Comparison of ENCODE assay signal across 38 cellular contexts in the genomic region with DNA sequence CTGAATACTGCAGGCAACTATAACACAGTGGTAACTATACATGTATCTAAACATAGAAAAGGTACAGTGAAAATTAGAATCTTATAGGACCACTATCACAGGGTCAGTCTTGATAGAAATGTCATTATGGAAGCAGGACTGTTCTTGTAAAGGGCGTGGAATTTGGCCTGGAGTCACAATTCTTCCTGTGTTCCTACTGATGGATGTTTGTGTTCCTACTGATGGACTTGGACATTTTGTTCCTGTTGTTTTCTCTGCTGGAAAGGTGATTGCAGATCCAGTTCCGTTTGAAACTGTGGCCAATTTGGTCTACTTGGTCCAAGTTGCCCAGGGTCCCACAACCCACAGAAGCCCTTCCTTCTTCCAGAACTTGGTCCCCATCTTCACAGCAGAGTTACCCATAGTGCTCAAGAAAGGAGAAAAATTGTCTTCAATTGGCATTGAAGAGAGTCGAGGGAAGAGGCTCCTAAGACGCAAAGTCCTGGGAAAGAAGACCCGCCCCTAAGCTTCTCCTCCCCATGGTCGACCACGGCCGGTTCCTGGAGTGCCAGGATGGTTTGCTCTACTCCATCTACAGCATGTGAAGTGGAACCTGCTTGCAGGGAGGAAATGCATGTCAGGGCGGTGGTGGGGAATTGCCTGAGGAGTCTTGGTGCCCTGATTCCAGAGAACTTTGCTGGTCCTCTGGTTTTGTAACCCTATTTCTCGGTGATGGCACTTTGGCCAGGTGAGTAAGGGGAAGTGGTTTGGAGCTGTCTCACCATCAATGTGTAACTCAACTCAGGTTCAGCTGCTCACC.
"Had no signal": no experiment of that assay in that cellular context is flagged by ENCODE, and none has a peak within 500 bp of the region (broad histone marks: within the 10 kb centered on the region; RNA-seq: fewer than 3 reads in every experiment).

No MANE protein-coding gene starts in this region.

- FAIRE-seq: bronchial epithelial cell, TTC549 had no signal

- H3K27ac Mint-ChIP-seq: activated B cell treated with CpG ODN at 0.5 μM for 24 hours; activated CD4-positive, alpha-beta T cell treated with anti-CD3 and anti-CD28 coated beads, Interleukin-2, amount 10 ng/mL, durations not matched to agents 24 days and 14 days; activated CD8-positive, alpha-beta memory T cell treated with anti-CD3 and anti-CD28 coated beads, Interleukin-2, amount 10 ng/mL, durations not matched to agents 7 days and 5 days; activated CD8-positive, alpha-beta T cell treated with anti-CD3 and anti-CD28 coated beads for 36 hours; activated naive CD4-positive, alpha-beta T cell treated with anti-CD3 and anti-CD28 coated beads for 36 hours; activated naive CD4-positive, alpha-beta T cell treated with anti-CD3 and anti-CD28 coated beads, Interleukin-2, amount 50 U/mL, for 72 hours; activated naive CD8-positive, alpha-beta T cell treated with anti-CD3 and anti-CD28 coated beads for 36 hours; activated T-cell treated with anti-CD3 and anti-CD28 coated beads, Interleukin-2, amount 50 U/mL, for 72 hours; activated T-helper 1 cell treated with anti-CD3 and anti-CD28 coated beads, Interleukin-12 subunit alpha, Interleukin-12 subunit beta, Interleukin-2, Interleukin-4 antibody, amounts not matched to agents 30 ng/mL and 10 ng/mL and 1 ng/mL, durations not matched to agents 14 hours and 24 hours and 36 hours; activated T-helper 17 cell treated with anti-CD3 and anti-CD28 coated beads, Interleukin-2, amount 50 U/mL, for 72 hours; T-helper 1 cell treated with Interleukin-12 subunit alpha and Interleukin-12 subunit beta and Interleukin-4 antibody, amounts not matched to agents 30 μg/mL and 1 μg/mL, for 36 hours; T-helper 2 cell treated with Interferon-gamma antibody and Interleukin-4, amounts not matched to agents 5 μg/mL and 100 μg/mL, for 36 hours had no signal

- H3K4me1 ChIP-seq: adrenal gland had no signal

- H3K9me3 Mint-ChIP-seq: activated B cell treated with CpG ODN at 0.5 μM for 24 hours; activated CD4-positive, alpha-beta T cell treated with anti-CD3 and anti-CD28 coated beads, Interleukin-2, amount 10 ng/mL, durations not matched to agents 24 days and 14 days; activated CD8-positive, alpha-beta T cell treated with anti-CD3 and anti-CD28 coated beads for 36 hours; activated naive CD4-positive, alpha-beta T cell treated with anti-CD3 and anti-CD28 coated beads for 36 hours; activated naive CD4-positive, alpha-beta T cell treated with anti-CD3 and anti-CD28 coated beads, Interleukin-2, amount 50 U/mL, for 72 hours; activated naive CD8-positive, alpha-beta T cell treated with anti-CD3 and anti-CD28 coated beads for 36 hours; activated T-cell treated with anti-CD3 and anti-CD28 coated beads, Interleukin-2, amount 50 U/mL, for 4 hours; activated T-cell treated with anti-CD3 and anti-CD28 coated beads, Interleukin-2, amount 50 U/mL, for 72 hours; activated T-helper 1 cell treated with anti-CD3 and anti-CD28 coated beads, Interleukin-12 subunit alpha, Interleukin-12 subunit beta, Interleukin-2, Interleukin-4 antibody, amounts not matched to agents 30 ng/mL and 10 ng/mL and 1 ng/mL, durations not matched to agents 14 hours and 24 hours and 36 hours; activated T-helper 17 cell treated with anti-CD3 and anti-CD28 coated beads, Interleukin-2, amount 50 U/mL, for 72 hours; central memory CD8-positive, alpha-beta T cell; T-helper 1 cell treated with Interleukin-12 subunit alpha and Interleukin-12 subunit beta and Interleukin-4 antibody, amounts not matched to agents 30 μg/mL and 1 μg/mL, for 36 hours; T-helper 2 cell treated with Interferon-gamma antibody and Interleukin-4, amounts not matched to agents 5 μg/mL and 100 μg/mL, for 36 hours had no signal

- H3K4me1 Mint-ChIP-seq: activated B cell treated with CpG ODN at 0.5 μM for 24 hours; activated CD4-positive, alpha-beta T cell treated with anti-CD3 and anti-CD28 coated beads, Interleukin-2, amount 10 ng/mL, durations not matched to agents 24 days and 14 days; activated naive CD8-positive, alpha-beta T cell treated with anti-CD3 and anti-CD28 coated beads for 36 hours; activated T-helper 17 cell treated with anti-CD3 and anti-CD28 coated beads, Interleukin-2, amount 50 U/mL, for 72 hours; central memory CD8-positive, alpha-beta T cell had no signal

- DNase-seq: activated B cell treated with CpG ODN at 0.5 μM for 24 hours; activated CD4-positive, alpha-beta T cell treated with anti-CD3 and anti-CD28 coated beads for 4 hours; activated CD4-positive, alpha-beta T cell treated with anti-CD3 and anti-CD28 coated beads, Interleukin-2, amount 10 ng/mL, durations not matched to agents 24 days and 14 days; activated CD4-positive, alpha-beta T cell treated with anti-CD3 and anti-CD28 coated beads, Interleukin-2, amount 50 U/mL, for 1 hour; activated CD4-positive, alpha-beta T cell treated with anti-CD3 and anti-CD28 coated beads, Interleukin-2, amount 50 U/mL, for 4 hours; activated CD4-positive, CD25-positive, alpha-beta regulatory T cell treated with anti-CD3 and anti-CD28 coated beads, Interleukin-2, amount 50 U/mL, for 72 hours; activated CD8-positive, alpha-beta memory T cell treated with anti-CD3 and anti-CD28 coated beads, Interleukin-2, amount 10 ng/mL, durations not matched to agents 7 days and 5 days; activated effector memory CD4-positive, alpha-beta T cell treated with anti-CD3 and anti-CD28 coated beads, Interleukin-2, amount 50 U/mL, for 16 hours; activated gamma-delta T cell treated with Interleukin-2 at 50 U/mL for 16 hours; activated naive CD4-positive, alpha-beta T cell; activated naive CD4-positive, alpha-beta T cell treated with anti-CD3 and anti-CD28 coated beads for 36 hours; activated naive CD4-positive, alpha-beta T cell treated with anti-CD3 and anti-CD28 coated beads, Interleukin-2, amount 50 U/mL, for 16 hours; activated naive CD8-positive, alpha-beta T cell treated with anti-CD3 and anti-CD28 coated beads for 36 hours; activated T-cell treated with anti-CD3 and anti-CD28 coated beads for 4 hours; activated T-cell treated with anti-CD3 and anti-CD28 coated beads, Interleukin-2, amount 50 U/mL, for 1 hour; activated T-cell treated with anti-CD3 and anti-CD28 coated beads, Interleukin-2, amount 50 U/mL, for 4 hours; activated T-cell treated with anti-CD3 and anti-CD28 coated beads, Interleukin-2, amount 50 U/mL, for 72 hours; adrenal gland; amniotic stem cell; aorta; caudate nucleus; cerebellar nuclear complex; SW 1271; T-helper 1 cell; T-helper 2 cell; T-helper 9 cell had no signal

- H3K36me3 ChIP-seq: adrenal gland, cardiac muscle cell had no signal

- H3K27me3 Mint-ChIP-seq: activated CD4-positive, alpha-beta T cell treated with anti-CD3 and anti-CD28 coated beads, Interleukin-2, amount 10 ng/mL, durations not matched to agents 24 days and 14 days; activated CD8-positive, alpha-beta memory T cell treated with anti-CD3 and anti-CD28 coated beads, Interleukin-2, amount 10 ng/mL, durations not matched to agents 7 days and 5 days had no signal

- H3K36me3 Mint-ChIP-seq: activated CD8-positive, alpha-beta memory T cell treated with anti-CD3 and anti-CD28 coated beads, Interleukin-2, amount 10 ng/mL, durations not matched to agents 7 days and 5 days; activated naive CD4-positive, alpha-beta T cell treated with anti-CD3 and anti-CD28 coated beads, Interleukin-2, amount 50 U/mL, for 72 hours; activated naive CD8-positive, alpha-beta T cell treated with anti-CD3 and anti-CD28 coated beads for 36 hours; brain had no signal

- H3K4me3 ChIP-seq: adrenal gland, cardiac muscle cell had no signal

- H3K9me3 ChIP-seq: adrenal gland had no signal

- H3K4me3 Mint-ChIP-seq: activated B cell treated with CpG ODN at 0.5 μM for 24 hours; activated CD4-positive, alpha-beta T cell treated with anti-CD3 and anti-CD28 coated beads, Interleukin-2, amount 10 ng/mL, durations not matched to agents 24 days and 14 days; activated CD8-positive, alpha-beta memory T cell treated with anti-CD3 and anti-CD28 coated beads, Interleukin-2, amount 10 ng/mL, durations not matched to agents 7 days and 5 days; activated CD8-positive, alpha-beta T cell treated with anti-CD3 and anti-CD28 coated beads for 36 hours; activated naive CD4-positive, alpha-beta T cell treated with anti-CD3 and anti-CD28 coated beads for 36 hours; activated naive CD8-positive, alpha-beta T cell treated with anti-CD3 and anti-CD28 coated beads for 36 hours; activated T-cell treated with anti-CD3 and anti-CD28 coated beads, Interleukin-2, amount 50 U/mL, for 4 hours; activated T-cell treated with anti-CD3 and anti-CD28 coated beads, Interleukin-2, amount 50 U/mL, for 72 hours; activated T-helper 1 cell treated with anti-CD3 and anti-CD28 coated beads, Interleukin-12 subunit alpha, Interleukin-12 subunit beta, Interleukin-2, Interleukin-4 antibody, amounts not matched to agents 30 ng/mL and 10 ng/mL and 1 ng/mL, durations not matched to agents 14 hours and 24 hours and 36 hours; activated T-helper 17 cell treated with anti-CD3 and anti-CD28 coated beads, Interleukin-2, amount 50 U/mL, for 72 hours; brain; central memory CD8-positive, alpha-beta T cell; T-helper 1 cell treated with Interleukin-12 subunit alpha and Interleukin-12 subunit beta and Interleukin-4 antibody, amounts not matched to agents 30 μg/mL and 1 μg/mL, for 36 hours; T-helper 2 cell treated with Interferon-gamma antibody and Interleukin-4, amounts not matched to agents 5 μg/mL and 100 μg/mL, for 36 hours had no signal

- H3K27me3 ChIP-seq: adrenal gland, cardiac muscle cell had no signal

- H3K27ac ChIP-seq: adrenal gland, cardiac muscle cell, VCaP had no signal

- ATAC-seq: activated CD8-positive, alpha-beta memory T cell treated with anti-CD3 and anti-CD28 coated beads, Interleukin-2, amount 10 ng/mL, durations not matched to agents 7 days and 5 days; activated CD8-positive, alpha-beta T cell treated with anti-CD3 and anti-CD28 coated beads for 36 hours; activated naive CD4-positive, alpha-beta T cell treated with anti-CD3 and anti-CD28 coated beads, Interleukin-2, amount 50 U/mL, for 72 hours; activated T-cell treated with anti-CD3 and anti-CD28 coated beads, Interleukin-2, amount 50 U/mL, for 4 hours; activated T-cell treated with anti-CD3 and anti-CD28 coated beads, Interleukin-2, amount 50 U/mL, for 72 hours; activated T-helper 17 cell treated with anti-CD3 and anti-CD28 coated beads, Interleukin-2, amount 50 U/mL, for 72 hours had no signal
